17 cellular contexts compared by ENCODE assay signal in genomic region chr5:139064613-139065012, GRCh38.
DNase-seq lines count a peak whose midpoint lies in the region; ATAC-seq, FAIRE-seq and TF ChIP-seq lines count a peak whose summit lies in the region.
"Had no signal": no experiment of that assay in that cellular context is flagged by ENCODE, and none has a peak within 500 bp of the region (broad histone marks: within the 10 kb centered on the region; RNA-seq: fewer than 3 reads in every experiment).

No MANE protein-coding gene starts in this region.

- TF ChIP-seq EP300 in A549 (IDR thresholded peaks at IDR 0.05) (no peak), GM12878 (IDR thresholded peaks at IDR 0.05; ENCODE audit: borderline replicate concordance in 1 of 2, control insufficient read depth in 1 of 2, low read depth in 2 of 2, low read length in 2 of 2) (no peak)

- FAIRE-seq in A549 (lab: Jason Lieb, UNC) (no peak), GM12878 (lab: Jason Lieb, UNC) (no peak)
- FAIRE-seq: colon, H1 had no signal

- H3K9me3 ChIP-seq in A549: no peaks in the 10 kb centered on the region
- H3K9me3 ChIP-seq in GM12878 (replicated peaks; ENCODE audit: control insufficient read depth, insufficient read depth, low read length): no peaks in the 10 kb centered on the region
- H3K9me3 ChIP-seq in mucosa of descending colon: no peaks in the 10 kb centered on the region
- H3K9me3 ChIP-seq: SJCRH30 had no signal

- ATAC-seq in A549: peak; percentile 52 to 53; a peak in 4 of 6 replicates
- ATAC-seq in GM12878: peak; percentile 15; the same call in 1 of the 3 replicates
- ATAC-seq in mucosa of descending colon: peak; percentile 35
- ATAC-seq: natural killer cell treated with Interleukin-12 subunit alpha and Interleukin-12 subunit beta and Interleukin-15 and Interleukin-18, amount 100 ng/mL, for 72 hours had no signal

- H3K4me3 ChIP-seq in A549: no peak overlapping the region
- no peak overlapping the region for H3K4me3 ChIP-seq in GM12878
- no peak overlapping the region for H3K4me3 ChIP-seq in mucosa of descending colon
- H3K4me3 ChIP-seq: SJCRH30 had no signal

- SMC1A ChIA-PET in GM12878 (lab: Charles Lee; ENCODE audit: uncharacterized antibody, unreplicated experiment): interaction anchor here (1.6 kb wide), 1 partner anchor 12 kb away, joined by 3 read pairs; no protein-coding TSS in a partner anchor

- RAD21 ChIA-PET in GM12878 (lab: Charles Lee; ENCODE audit: unreplicated experiment): interaction anchor here (0.6 to 1.0 kb wide), 3 partner anchors 16 to 44 kb away, joined by 3 to 4 read pairs (median 4); no protein-coding TSS in a partner anchor

- in situ Hi-C loops in GM12878 (cut with MboI): no loop called here

- H3K9ac ChIP-seq in GM12878 (ENCODE audit: control insufficient read depth, insufficient read depth, low read length): no peak overlapping the region

- H3K4me1 ChIP-seq in A549 (peaks cover 39% of the 10 kb centered on the region), GM12878 (ENCODE audit: control insufficient read depth, insufficient read depth, low read length) (peaks cover 17% of the 10 kb centered on the region), mucosa of descending colon (ENCODE audit: low read depth) (no peaks in the 10 kb centered on the region)
- H3K4me1 ChIP-seq: SJCRH30 had no signal

- no peak for TF ChIP-seq CTCF in A549 (IDR thresholded peaks at IDR 0.05)
- no peak for TF ChIP-seq CTCF in GM12878 (IDR thresholded peaks at IDR 0.05 in 2 of 3, conservative IDR thresholded peaks at IDR 0.05 in 1 of 3; ENCODE audit: control insufficient read depth in 2 of 3, extremely low read depth in 1 of 3, insufficient read depth in 1 of 3, low read depth in 3 of 3, low read length in 3 of 3)
- TF ChIP-seq CTCF in mucosa of descending colon (IDR thresholded peaks at IDR 0.05): no peak

- no peaks in the 10 kb centered on the region; a peak in 1 of 4 replicates for H3K36me3 ChIP-seq in GM12878 (ENCODE audit: control insufficient read depth in 2 of 2, insufficient read depth in 2 of 2, low read length in 1 of 2)
- H3K36me3 ChIP-seq in mucosa of descending colon (ENCODE audit: low read depth): no peaks in the 10 kb centered on the region
- H3K36me3 ChIP-seq: SJCRH30 had no signal

- no peak for TF ChIP-seq POLR2A in A549 (IDR thresholded peaks at IDR 0.05; ENCODE audit: low read length)
- TF ChIP-seq POLR2A in GM12878 (IDR thresholded peaks at IDR 0.05; ENCODE audit: low read depth, low read length): no peak

- no peak for TF ChIP-seq RAD21 in A549 (conservative IDR thresholded peaks at IDR 0.05 in 1 of 2, IDR thresholded peaks at IDR 0.05 in 1 of 2)
- no peak for TF ChIP-seq RAD21 in GM12878 (IDR thresholded peaks at IDR 0.05; ENCODE audit: insufficient read depth, low read depth, low read length)

- H3K27ac ChIP-seq in A549 (no peak overlapping the region), GM12878 (ENCODE audit: control insufficient read depth, insufficient read depth) (no peak overlapping the region)
- H3K27ac ChIP-seq: SJCRH30 had no signal

- BruUV-seq in GM12878 (replicated peaks; lab: Mats Ljungman, UMichigan): no TSS peak

- CTCF ChIA-PET in A549 (lab: Yijun Ruan, JAX): interaction anchor here (1.0 to 1.3 kb wide), 3 partner anchors 11 to 39 kb away, joined by 3 read pairs; no protein-coding TSS in a partner anchor
- CTCF ChIA-PET in GM12878 (lab: Yijun Ruan, JAX): interaction anchor here (0.6 to 0.9 kb wide), 4 partner anchors 17 to 606 kb away, joined by 3 to 5 read pairs (median 3); no protein-coding TSS in a partner anchor

- no peaks in the 10 kb centered on the region; the same call in none of the 2 replicates for H3K79me2 ChIP-seq in GM12878 (ENCODE audit: control insufficient read depth, insufficient read depth, low read length)

- POLR2A ChIA-PET in A549 (lab: Yijun Ruan, JAX): no interaction called here
- POLR2A ChIA-PET in GM12878 (lab: Charles Lee): interaction anchor here (1.0 kb wide), 1 partner anchor 114 kb away, joined by 3 read pairs; no protein-coding TSS in a partner anchor

- H3K27me3 ChIP-seq in GM12878 (replicated peaks in 1 of 2; ENCODE audit: control insufficient read depth in 2 of 2, insufficient read depth in 2 of 2, low read length in 1 of 2): no peaks in the 10 kb centered on the region
- H3K27me3 ChIP-seq: SJCRH30 had no signal

- intact Hi-C loops in GM12878 (cut with micrococcal nuclease; ENCODE audit: unreplicated experiment): no loop called here
- intact Hi-C loops in mucosa of descending colon (cut with DNase I, micrococcal nuclease): no loop called here

- peak overlapping the region; percentile 20 for H3K4me2 ChIP-seq in A549
- H3K4me2 ChIP-seq in GM12878 (ENCODE audit: control insufficient read depth, insufficient read depth): no peak overlapping the region

- no peak overlapping the region for H2AFZ ChIP-seq in GM12878 (ENCODE audit: control insufficient read depth, low read depth, low read length)

- no peaks in the 10 kb centered on the region for H4K20me1 ChIP-seq in GM12878 (ENCODE audit: control insufficient read depth, insufficient read depth)

- no peak for DNase-seq in A549 (ENCODE audit: low read depth in 1 of 2, low spot score in 1 of 2)
- DNase-seq in LoVo (ENCODE audit: low spot score): peak; percentile 9
- no peak for DNase-seq in GM12878 (ENCODE audit: low read depth, low spot score)
- DNase-seq in mucosa of descending colon: no peak
- no peak for DNase-seq in putamen (ENCODE audit: low spot score)
- DNase-seq in effector CD8-positive, alpha-beta T cell (lab: John Stamatoyannopoulos, UW): no peak
- no peak for DNase-seq in DMS 273 (lab: John Stamatoyannopoulos, UW; ENCODE audit: unreplicated experiment)
- no peak for DNase-seq in globus pallidus (ENCODE audit: low spot score)
- DNase-seq: activated CD4-positive, alpha-beta T cell treated with anti-CD3 and anti-CD28 coated beads, Interleukin-2, amount 50 U/mL, for 48 hours; hippocampal formation; left cardiac atrium; NCI-H1436 treated with DMSO at 0.1 percent for 48 hours; SJCRH30; stimulated activated naive CD4-positive, alpha-beta T cell treated with Interleukin-2 at 50 U/mL for 16 hours had no signal

- 62% methylated on average over 2 of the region's 2 CpGs for WGBS in A549 (ENCODE audit: missing lambda C conversion rate)
- WGBS in GM12878 (ENCODE audit: insufficient coverage, insufficient replicate concordance, low lambda C conversion rate, missing lambda C conversion rate): 75% methylated on average over 2 of the region's 2 CpGs

TF ChIP-seq in A549, 52 proteins besides CTCF, POLR2A, EP300 and RAD21:
- TF ChIP-seq TFCP2L1 (CRISPR knock-in tag; IDR thresholded peaks at IDR 0.05) (no peak), FOSL2 (IDR thresholded peaks at IDR 0.05) (no peak), FOSL2 (CRISPR knock-in tag; IDR thresholded peaks at IDR 0.05) (peak; percentile 41), NPAS2 (CRISPR knock-in tag; IDR thresholded peaks at IDR 0.05; ENCODE audit: borderline replicate concordance) (no peak)

TF ChIP-seq in GM12878, 131 proteins besides CTCF, POLR2A, EP300 and RAD21:
- TF ChIP-seq KDM1A (IDR thresholded peaks at IDR 0.05; ENCODE audit: borderline replicate concordance) (no peak), ESRRA (IDR thresholded peaks at IDR 0.05; ENCODE audit: low read length) (no peak), HSF1 (IDR thresholded peaks at IDR 0.05; ENCODE audit: low read depth, low read length) (no peak), TCF3 (IDR thresholded peaks at IDR 0.05; ENCODE audit: borderline replicate concordance, insufficient read depth, low read depth, low read length) (no peak)
